19 cellular contexts compared by ENCODE assay signal in the genomic region with DNA sequence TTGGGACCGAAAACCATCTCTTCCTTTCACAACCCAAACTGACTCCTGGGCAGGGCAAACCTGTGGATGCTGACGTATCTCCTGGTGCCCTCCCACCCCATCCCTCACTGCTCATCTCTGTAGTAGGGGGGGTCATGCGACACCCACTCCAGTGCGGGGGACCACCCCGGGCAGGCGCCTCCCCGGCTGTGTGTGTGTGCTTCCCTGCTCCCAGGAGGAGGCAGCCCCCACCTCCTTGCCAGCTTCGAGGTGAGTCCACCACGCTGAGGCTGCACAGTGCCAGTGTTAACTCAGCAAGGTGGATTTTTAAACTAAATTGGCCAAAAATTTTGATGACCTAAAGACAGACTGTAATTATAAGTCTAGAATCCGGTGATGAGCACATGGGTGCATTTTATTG. TPM values are rescaled to one million over a fixed set of nuclear protein-coding genes. Genes with fewer than 3 reads are reported as not detected.
DNase-seq lines count a peak whose midpoint lies in the region; ATAC-seq and TF ChIP-seq lines count a peak whose summit lies in the region.
"Had no signal": no experiment of that assay in that cellular context is flagged by ENCODE, and none has a peak within 500 bp of the region (broad histone marks: within the 10 kb centered on the region; RNA-seq: fewer than 3 reads in every experiment).

No MANE protein-coding gene starts in this region.

- H3K9me3 Mint-ChIP-seq in stimulated activated memory B cell treated with anti-CD40 and anti-IgM and Interleukin-4, amounts not matched to agents 10 μg/mL and 1 μg/mL and 100 μg/mL, for 72 hours = no peaks in the 10 kb centered on the region
- H3K9me3 Mint-ChIP-seq: CD4-positive, alpha-beta T cell; CD8-positive, alpha-beta T cell had no signal

- no peaks in the 10 kb centered on the region for H3K36me3 Mint-ChIP-seq in stimulated activated memory B cell treated with anti-CD40 and anti-IgM and Interleukin-4, amounts not matched to agents 10 μg/mL and 1 μg/mL and 100 μg/mL, for 72 hours
- H3K36me3 Mint-ChIP-seq: CD8-positive, alpha-beta T cell had no signal

- H3F3A ChIP-seq in smooth muscle cell (ENCODE audit: low read depth) = no peaks in the 10 kb centered on the region

- no peaks in the 10 kb centered on the region for H3K79me2 ChIP-seq in DND-41 (ENCODE audit: insufficient read depth, low read length)
- H3K79me2 ChIP-seq in osteoblast (ENCODE audit: insufficient read depth, low read length) = no peaks in the 10 kb centered on the region
- no peaks in the 10 kb centered on the region for H3K79me2 ChIP-seq in smooth muscle cell (ENCODE audit: low read depth)

- H3K4me3 ChIP-seq in DND-41 (ENCODE audit: low read depth in 1 of 2, low read length in 2 of 2) = no peak overlapping the region
- no peak overlapping the region for H3K4me3 ChIP-seq in osteoblast (ENCODE audit: insufficient read depth, low read length)
- no peak overlapping the region for H3K4me3 ChIP-seq in smooth muscle cell
- H3K4me3 ChIP-seq: A549; BLaER1 treated with 17β-estradiol and CSF1 and Interleukin-3, amounts not matched to agents 10 nM and 100 nM had no signal

- ATAC-seq in DND-41 (ENCODE audit: insufficient read depth, low read depth) = no peak
- ATAC-seq in stimulated activated memory B cell treated with anti-CD40 and anti-IgM and Interleukin-4, amounts not matched to agents 10 μg/mL and 1 μg/mL and 100 μg/mL, for 72 hours = peak; percentile 42
- ATAC-seq: A549; CD8-positive, alpha-beta T cell had no signal

- H3K9ac ChIP-seq in DND-41 (ENCODE audit: low read depth, low read length) (no peak overlapping the region), smooth muscle cell (ENCODE audit: low read depth) (no peak overlapping the region)
- H3K9ac ChIP-seq: BLaER1 treated with 17β-estradiol and CSF1 and Interleukin-3, amounts not matched to agents 10 nM and 100 nM had no signal

- TF ChIP-seq CTCF in DND-41 (IDR thresholded peaks at IDR 0.05; ENCODE audit: borderline replicate concordance, extremely low read depth, low read length, poor library complexity, severe bottlenecking) (no peak), osteoblast (IDR thresholded peaks at IDR 0.05; ENCODE audit: extremely low read depth, low read depth, low read length) (no peak), smooth muscle cell (IDR thresholded peaks at IDR 0.05; ENCODE audit: borderline replicate concordance, insufficient read depth, poor library complexity, severe bottlenecking) (no peak)

- H3K27me3 ChIP-seq in DND-41 (ENCODE audit: insufficient read depth, low read length, poor library complexity) (no peaks in the 10 kb centered on the region), osteoblast (ENCODE audit: insufficient read depth, low read length) (peaks cover 13% of the 10 kb centered on the region), smooth muscle cell (ENCODE audit: low read depth) (peaks cover 5% of the 10 kb centered on the region)
- H3K27me3 ChIP-seq: BLaER1 treated with 17β-estradiol and CSF1 and Interleukin-3, amounts not matched to agents 10 nM and 100 nM had no signal

- H3K4me3 Mint-ChIP-seq in stimulated activated memory B cell treated with anti-CD40 and anti-IgM and Interleukin-4, amounts not matched to agents 10 μg/mL and 1 μg/mL and 100 μg/mL, for 72 hours = no peak overlapping the region
- H3K4me3 Mint-ChIP-seq: B cell; CD4-positive, alpha-beta T cell; CD8-positive, alpha-beta T cell had no signal

- H3K27ac ChIP-seq in DND-41 (ENCODE audit: low read length) = peak overlapping the region; percentile 52; the same call in 1 of the 2 replicates
- H3K27ac ChIP-seq in osteoblast (ENCODE audit: low read depth, low read length) = no peak overlapping the region
- no peak overlapping the region for H3K27ac ChIP-seq in smooth muscle cell (ENCODE audit: low read depth)
- H3K27ac ChIP-seq: 22Rv1; A549; BLaER1 treated with 17β-estradiol and CSF1 and Interleukin-3, amounts not matched to agents 10 nM and 100 nM; C4-2B had no signal

- H3K27ac Mint-ChIP-seq in stimulated activated memory B cell treated with anti-CD40 and anti-IgM and Interleukin-4, amounts not matched to agents 10 μg/mL and 1 μg/mL and 100 μg/mL, for 72 hours = no peak overlapping the region
- H3K27ac Mint-ChIP-seq: B cell; CD4-positive, alpha-beta T cell; CD8-positive, alpha-beta T cell had no signal

- H2AFZ ChIP-seq in DND-41 (ENCODE audit: low read depth, low read length) (no peak overlapping the region), osteoblast (ENCODE audit: low read length) (no peak overlapping the region), smooth muscle cell (ENCODE audit: low read depth) (no peak overlapping the region)

- H3K4me1 ChIP-seq in DND-41 (ENCODE audit: insufficient read depth, low read length) (peaks cover 34% of the 10 kb centered on the region), osteoblast (ENCODE audit: insufficient read depth, low read length) (no peaks in the 10 kb centered on the region), smooth muscle cell (ENCODE audit: low read depth) (no peaks in the 10 kb centered on the region)
- H3K4me1 ChIP-seq: A549 had no signal

- H4K20me1 ChIP-seq in DND-41 (ENCODE audit: insufficient read depth, low read length) = no peaks in the 10 kb centered on the region
- no peaks in the 10 kb centered on the region for H4K20me1 ChIP-seq in osteoblast (ENCODE audit: insufficient read depth, low read length)
- H4K20me1 ChIP-seq in smooth muscle cell (ENCODE audit: low read depth) = no peaks in the 10 kb centered on the region

- H3K4me1 Mint-ChIP-seq in stimulated activated memory B cell treated with anti-CD40 and anti-IgM and Interleukin-4, amounts not matched to agents 10 μg/mL and 1 μg/mL and 100 μg/mL, for 72 hours = no peaks in the 10 kb centered on the region
- H3K4me1 Mint-ChIP-seq: B cell had no signal

- DNase-seq in DND-41 = no peak
- peak; percentile 35 for DNase-seq in islet precursor cell
- peak; percentile 10 for DNase-seq in osteoblast (ENCODE audit: insufficient read length, low spot score, missing footprints)
- no peak for DNase-seq in smooth muscle cell (lab: John Stamatoyannopoulos, UW; ENCODE audit: unreplicated experiment)
- DNase-seq in NCI-H128 (lab: John Stamatoyannopoulos, UW; ENCODE audit: unreplicated experiment) = no peak
- DNase-seq in germinal center (ENCODE audit: low spot score) = no peak
- DNase-seq: AML-193; CD4-positive, alpha-beta T cell; CD8-positive, alpha-beta T cell; DMS 273 treated with DMSO at 0.1 percent for 48 hours; DMS153; DMS79; GF-D8 had no signal

- 94% methylated on average over 10 of the region's 10 CpGs for WGBS in smooth muscle cell (ENCODE audit: low lambda C conversion rate)

- H3K36me3 ChIP-seq in DND-41 (ENCODE audit: insufficient read depth, low read length) (no peaks in the 10 kb centered on the region), osteoblast (ENCODE audit: insufficient read depth, low read length) (no peaks in the 10 kb centered on the region), smooth muscle cell (ENCODE audit: low read depth) (no peaks in the 10 kb centered on the region)
- H3K36me3 ChIP-seq: BLaER1 treated with 17β-estradiol and CSF1 and Interleukin-3, amounts not matched to agents 10 nM and 100 nM had no signal

- no peak overlapping the region for H3K4me2 ChIP-seq in DND-41 (ENCODE audit: insufficient read depth, low read length)
- no peak overlapping the region for H3K4me2 ChIP-seq in osteoblast (ENCODE audit: insufficient read depth, low read length)
- no peak overlapping the region for H3K4me2 ChIP-seq in smooth muscle cell
- H3K4me2 ChIP-seq: A549; BLaER1 treated with 17β-estradiol and CSF1 and Interleukin-3, amounts not matched to agents 10 nM and 100 nM had no signal

- H3K9me3 ChIP-seq in DND-41 (ENCODE audit: insufficient read depth, low read length, severe bottlenecking) (no peaks in the 10 kb centered on the region), osteoblast (ENCODE audit: low read depth, low read length) (no peaks in the 10 kb centered on the region), smooth muscle cell (replicated peaks; ENCODE audit: low read depth) (no peaks in the 10 kb centered on the region)
- H3K9me3 ChIP-seq: A549; BLaER1 treated with 17β-estradiol and CSF1 and Interleukin-3, amounts not matched to agents 10 nM and 100 nM had no signal

- peaks cover 45% of the 10 kb centered on the region for H3K27me3 Mint-ChIP-seq in stimulated activated memory B cell treated with anti-CD40 and anti-IgM and Interleukin-4, amounts not matched to agents 10 μg/mL and 1 μg/mL and 100 μg/mL, for 72 hours
- H3K27me3 Mint-ChIP-seq: CD4-positive, alpha-beta T cell had no signal

RNA-seq across cellular contexts. Expression of a gene that starts 46.2 kb away (rescaled TPM):
- 1.1 TPM in 1 of 2 replicates, not detected in the other for total RNA-seq in osteoblast
- total RNA-seq in smooth muscle cell = 3.1 and 4.7 TPM in 2 replicates
- 8.5 and 11.7 TPM in 2 replicates for polyA plus RNA-seq in smooth muscle cell
- total RNA-seq: B cell had no signal

Comparison
In these comparisons a context has a peak if more than half of its experiments do, and no peak if none do; other contexts are left out.
1. DNase-seq: peak in islet precursor cell (single experiment) and osteoblast (single experiment); none in DND-41 (single experiment), smooth muscle cell (single experiment), NCI-H128 (single experiment) and germinal center (single experiment).